24 cellular contexts compared by ENCODE assay signal in the genomic region with DNA sequence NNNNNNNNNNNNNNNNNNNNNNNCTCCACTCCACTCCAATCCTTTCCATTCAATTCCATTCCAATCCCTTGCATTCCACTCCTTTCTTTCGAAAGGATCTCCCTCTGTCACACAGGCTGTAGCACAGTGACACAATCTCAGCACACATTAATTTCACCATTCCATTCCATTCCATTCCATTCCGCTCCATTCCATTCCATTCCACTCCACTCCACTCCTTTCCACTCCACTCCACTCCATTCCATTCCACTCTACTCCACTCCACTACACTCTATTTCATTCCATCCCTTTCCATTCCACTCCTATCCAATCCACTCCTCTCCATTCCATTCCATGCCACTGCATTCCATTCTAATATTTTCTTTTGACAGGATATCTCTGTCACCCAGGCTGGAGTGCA.
"Had no signal": no experiment of that assay in that cellular context is flagged by ENCODE, and none has a peak within 500 bp of the region (broad histone marks: within the 10 kb centered on the region; RNA-seq: fewer than 3 reads in every experiment).

No MANE protein-coding gene starts in this region.

- DNase-seq: cortex of kidney; effector CD8-positive, alpha-beta T cell; effector memory CD8-positive, alpha-beta T cell; erythroblast; esophagus squamous epithelium; foreskin fibroblast; foreskin melanocyte; gastrocnemius medialis; glutamatergic neuron; head of caudate nucleus; heart right ventricle; hippocampal formation; left cardiac atrium; left lung; left ventricle myocardium superior; lower lobe of right lung; mammary epithelial cell; mesendoderm; midbrain; naive thymus-derived CD4-positive, alpha-beta T cell had no signal

- H3K27ac ChIP-seq: epithelial cell of prostate, esophagus squamous epithelium, gastrocnemius medialis, heart right ventricle, left lung, lower lobe of right lung had no signal

- H3K27ac Mint-ChIP-seq: dendritic cell treated with granulocyte-macrophage colony-stimulating factor and Interleukin-4, amounts not matched to agents 40 ng/mL and 50 ng/mL, for 4 days; effector memory CD8-positive, alpha-beta T cell; memory B cell; naive thymus-derived CD4-positive, alpha-beta T cell had no signal

- ATAC-seq: effector memory CD8-positive, alpha-beta T cell; esophagus mucosa; gastrocnemius medialis; heart right ventricle; left cardiac atrium; left lung; left ventricle myocardium superior; naive thymus-derived CD4-positive, alpha-beta T cell had no signal

- H3K36me3 ChIP-seq: esophagus squamous epithelium, gastrocnemius medialis, heart right ventricle, left lung, lower lobe of right lung had no signal

- H3K4me3 Mint-ChIP-seq: dendritic cell treated with granulocyte-macrophage colony-stimulating factor and Interleukin-4, amounts not matched to agents 40 ng/mL and 50 ng/mL, for 4 days; effector memory CD8-positive, alpha-beta T cell; memory B cell had no signal

- H3K4me1 ChIP-seq: esophagus squamous epithelium, gastrocnemius medialis, heart right ventricle, left lung, lower lobe of right lung had no signal

- H3K4me1 Mint-ChIP-seq: memory B cell had no signal

- H3K4me3 ChIP-seq: esophagus squamous epithelium, gastrocnemius medialis, heart right ventricle, left lung, lower lobe of right lung had no signal

- H3K27me3 ChIP-seq: esophagus squamous epithelium, gastrocnemius medialis, heart right ventricle, left lung had no signal

- H3K27me3 Mint-ChIP-seq: dendritic cell treated with granulocyte-macrophage colony-stimulating factor and Interleukin-4, amounts not matched to agents 40 ng/mL and 50 ng/mL, for 4 days; effector memory CD8-positive, alpha-beta T cell; memory B cell; naive thymus-derived CD4-positive, alpha-beta T cell had no signal

- H3K9me3 ChIP-seq: gastrocnemius medialis, lower lobe of right lung had no signal
